ENCODE assay signal across 11 cellular contexts in genomic region chr22:28978158-28978557, GRCh38.
DNase-seq lines count a peak whose midpoint lies in the region; ATAC-seq and TF ChIP-seq lines count a peak whose summit lies in the region.
"Had no signal": no experiment of that assay in that cellular context is flagged by ENCODE, and none has a peak within 500 bp of the region (broad histone marks: within the 10 kb centered on the region; RNA-seq: fewer than 3 reads in every experiment).

No MANE protein-coding gene starts in this region.

- BruUV-seq in Calu3 (replicated peaks; lab: Mats Ljungman, UMichigan), result no TSS peak

- ATAC-seq in HG03135 (IDR thresholded peaks at IDR 0.05; ENCODE audit: unreplicated experiment), result no peak
- ATAC-seq: activated T-cell treated with anti-CD3 and anti-CD28 coated beads, Interleukin-2, amount 50 U/mL, for 4 hours; naive thymus-derived CD4-positive, alpha-beta T cell had no signal

- no peaks in the 10 kb centered on the region for H3K27me3 ChIP-seq in Peyer's patch

- no peaks in the 10 kb centered on the region for H3K27me3 Mint-ChIP-seq in Calu3 (ENCODE audit: unreplicated experiment)

- CTCF ChIA-PET in Calu3 (lab: Charles Lee), result interaction anchor here (0.6 to 1.1 kb wide), 5 partner anchors 22 to 288 kb away, joined by 3 to 5 read pairs (median 3); partner anchors contain the start of gene ZNRF3

- peaks cover 51% of the 10 kb centered on the region for H3K4me1 Mint-ChIP-seq in Calu3 (ENCODE audit: low read depth, unreplicated experiment)

- peak overlapping the region; percentile 9 for H3K4me3 Mint-ChIP-seq in Calu3 (ENCODE audit: low read depth, unreplicated experiment)
- H3K4me3 Mint-ChIP-seq: activated T-cell treated with anti-CD3 and anti-CD28 coated beads, Interleukin-2, amount 50 U/mL, for 4 hours; naive thymus-derived CD4-positive, alpha-beta T cell had no signal

- intact Hi-C loops in Calu3 (cut with micrococcal nuclease; ENCODE audit: unreplicated experiment), result loop anchor here (2.0 kb wide), 2 partner anchors 53 to 93 kb away; no protein-coding TSS in a partner anchor

- H3K4me3 ChIP-seq in fibroblast of the aortic adventitia (ENCODE audit: low read depth, low read length) (peak overlapping the region; percentile 7), Peyer's patch (no peak overlapping the region)

- no peaks in the 10 kb centered on the region for H3K9me3 ChIP-seq in Peyer's patch

- peak overlapping the region; percentile 61 for H3K27ac Mint-ChIP-seq in Calu3 (ENCODE audit: unreplicated experiment)
- H3K27ac Mint-ChIP-seq: naive thymus-derived CD4-positive, alpha-beta T cell had no signal

- peaks cover 7% of the 10 kb centered on the region for H3K36me3 Mint-ChIP-seq in Calu3 (ENCODE audit: insufficient read depth, unreplicated experiment)

- DNase-seq in Calu3, result peak; percentile 41
- DNase-seq in SHP77 (lab: John Stamatoyannopoulos, UW), result peak; percentile 11 to 40
- DNase-seq in fibroblast of the aortic adventitia (ENCODE audit: low read depth), result peak; percentile 28
- peak; percentile 27 for DNase-seq in occipital lobe (lab: John Stamatoyannopoulos, UW)
- DNase-seq in NCI-H2196 (lab: John Stamatoyannopoulos, UW; ENCODE audit: unreplicated experiment), result no peak
- no peak for DNase-seq in NCI-H146 (lab: John Stamatoyannopoulos, UW)
- no peak for DNase-seq in Peyer's patch
- DNase-seq: activated T-cell treated with anti-CD3 and anti-CD28 coated beads, Interleukin-2, amount 50 U/mL, for 4 hours; naive thymus-derived CD4-positive, alpha-beta T cell; NCI-H1048 had no signal

- H3K9me3 Mint-ChIP-seq in Calu3 (ENCODE audit: low read depth, unreplicated experiment), result no peaks in the 10 kb centered on the region
- H3K9me3 Mint-ChIP-seq: activated T-cell treated with anti-CD3 and anti-CD28 coated beads, Interleukin-2, amount 50 U/mL, for 4 hours had no signal

- TF ChIP-seq CTCF in Calu3 (IDR thresholded peaks at IDR 0.05; ENCODE audit: unreplicated experiment), result no peak
- TF ChIP-seq CTCF in fibroblast of the aortic adventitia (IDR thresholded peaks at IDR 0.05; ENCODE audit: insufficient read depth, low read length), result no peak
- TF ChIP-seq CTCF in Peyer's patch (IDR thresholded peaks at IDR 0.05), result no peak

- no peak for TF ChIP-seq POLR2A in Peyer's patch (IDR thresholded peaks at IDR 0.05)

- no peak overlapping the region for H3K27ac ChIP-seq in Peyer's patch

- no peaks in the 10 kb centered on the region for H3K36me3 ChIP-seq in Peyer's patch

- peaks cover 0 to 6% (median 0%) of the 10 kb centered on the region in 4 donors for H3K4me1 ChIP-seq in Peyer's patch

Comparison
In these comparisons a context has a peak if more than half of its experiments do, and no peak if none do; other contexts are left out.
1. DNase-seq: peak in Calu3 (single experiment), SHP77 (2 of 2), fibroblast of the aortic adventitia (single experiment) and occipital lobe (single experiment); none in NCI-H2196 (single experiment), NCI-H146 (single experiment) and Peyer's patch (0 of 3).